Comparison of ENCODE assay signal across 11 cellular contexts in the genomic region with DNA sequence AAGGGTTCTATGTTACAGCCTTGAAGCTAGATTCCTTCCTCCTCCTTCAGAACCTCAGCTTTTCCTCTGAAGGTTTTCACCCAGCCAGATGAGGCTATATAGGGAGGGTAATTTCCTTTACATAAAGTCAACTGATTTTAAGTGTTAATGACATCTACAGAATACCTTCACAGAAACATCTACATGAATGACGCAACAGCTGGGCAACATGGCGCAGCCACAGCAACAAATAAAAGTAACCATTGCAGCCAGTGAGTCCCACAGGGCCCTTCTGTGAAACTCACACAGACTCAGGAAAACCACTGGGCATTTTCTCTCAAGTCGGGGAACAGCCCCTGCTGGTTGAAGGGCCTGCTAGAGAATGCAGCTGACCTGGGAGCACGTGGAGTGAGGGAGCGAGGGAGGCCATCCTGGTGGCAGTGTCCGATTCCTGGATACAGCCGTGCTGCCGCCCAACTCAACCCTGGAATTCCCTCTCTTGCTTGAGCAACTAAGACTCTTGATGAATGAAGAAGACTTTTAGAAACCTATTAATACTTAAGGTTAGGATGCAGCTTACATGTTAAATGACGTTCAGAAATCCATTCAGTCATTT.
"Had no signal": no experiment of that assay in that cellular context is flagged by ENCODE, and none has a peak within 500 bp of the region (broad histone marks: within the 10 kb centered on the region; RNA-seq: fewer than 3 reads in every experiment).

No MANE protein-coding gene starts in this region.

- H3K4me1 Mint-ChIP-seq: GM23338 had no signal

- H3K4me3 ChIP-seq: GM23248, GM23338, HAP-1 had no signal

- FAIRE-seq: H1, H54 had no signal

- H3K9me3 ChIP-seq: HAP-1 had no signal

- H3K4me1 ChIP-seq: HAP-1 had no signal

- H3K36me3 ChIP-seq: HAP-1 had no signal

- H3K4me3 Mint-ChIP-seq: GM23338, H9, HFFc6 had no signal

- H2AFZ ChIP-seq: GM23248 had no signal

- ATAC-seq: GM23338, HCT116 had no signal

- H3K27ac Mint-ChIP-seq: GM23338, HFFc6 had no signal

- H3K9ac ChIP-seq: GM23248 had no signal

- H3K27ac ChIP-seq: GM23248 had no signal

- H3K9me3 Mint-ChIP-seq: GM23338, HFFc6 had no signal

- H3K4me2 ChIP-seq: GM23338 had no signal

- DNase-seq: GM23248, GOT3, H7, H9, HCEC 1CT, HFFc6 had no signal
